In genomic region chr12:25423355-25423754, GRCh38 we compare ENCODE assay signal across 1 cellular context.
TF ChIP-seq lines count a peak whose summit lies in the region.

No MANE protein-coding gene starts in this region.

TF ChIP-seq in WTC11, 78 proteins besides CTCF, POLR2A, EP300 and RAD21 (continued from another document):
- TF ChIP-seq USF2 (CRISPR knock-in tag; IDR thresholded peaks at IDR 0.05) (no peak), OVOL2 (CRISPR knock-in tag; IDR thresholded peaks at IDR 0.05; ENCODE audit: borderline replicate concordance) (no peak)
